1 cellular context compared by ENCODE assay signal in genomic region chr11:80779907-80780615, GRCh38.
TF ChIP-seq lines count a peak whose summit lies in the region.

No MANE protein-coding gene starts in this region.

TF ChIP-seq in GM12878, 131 proteins besides CTCF, POLR2A, EP300 and RAD21:
- TF ChIP-seq CBX5 (IDR thresholded peaks at IDR 0.05; ENCODE audit: low read depth) (no peak), ZZZ3 (IDR thresholded peaks at IDR 0.05; ENCODE audit: control insufficient read depth, insufficient read length, low read depth) (no peak), ZBTB33 (IDR thresholded peaks at IDR 0.05) (no peak), POU2F2 (IDR thresholded peaks at IDR 0.05; ENCODE audit: borderline replicate concordance, low read depth, low read length) (no peak), NKRF (conservative IDR thresholded peaks at IDR 0.05) (no peak), ATF7 (IDR thresholded peaks at IDR 0.05; ENCODE audit: low read depth) (no peak), E4F1 (IDR thresholded peaks at IDR 0.05; ENCODE audit: borderline replicate concordance, partially characterized antibody) (no peak)
